Comparison of ENCODE assay signal across 8 cellular contexts in the genomic region with DNA sequence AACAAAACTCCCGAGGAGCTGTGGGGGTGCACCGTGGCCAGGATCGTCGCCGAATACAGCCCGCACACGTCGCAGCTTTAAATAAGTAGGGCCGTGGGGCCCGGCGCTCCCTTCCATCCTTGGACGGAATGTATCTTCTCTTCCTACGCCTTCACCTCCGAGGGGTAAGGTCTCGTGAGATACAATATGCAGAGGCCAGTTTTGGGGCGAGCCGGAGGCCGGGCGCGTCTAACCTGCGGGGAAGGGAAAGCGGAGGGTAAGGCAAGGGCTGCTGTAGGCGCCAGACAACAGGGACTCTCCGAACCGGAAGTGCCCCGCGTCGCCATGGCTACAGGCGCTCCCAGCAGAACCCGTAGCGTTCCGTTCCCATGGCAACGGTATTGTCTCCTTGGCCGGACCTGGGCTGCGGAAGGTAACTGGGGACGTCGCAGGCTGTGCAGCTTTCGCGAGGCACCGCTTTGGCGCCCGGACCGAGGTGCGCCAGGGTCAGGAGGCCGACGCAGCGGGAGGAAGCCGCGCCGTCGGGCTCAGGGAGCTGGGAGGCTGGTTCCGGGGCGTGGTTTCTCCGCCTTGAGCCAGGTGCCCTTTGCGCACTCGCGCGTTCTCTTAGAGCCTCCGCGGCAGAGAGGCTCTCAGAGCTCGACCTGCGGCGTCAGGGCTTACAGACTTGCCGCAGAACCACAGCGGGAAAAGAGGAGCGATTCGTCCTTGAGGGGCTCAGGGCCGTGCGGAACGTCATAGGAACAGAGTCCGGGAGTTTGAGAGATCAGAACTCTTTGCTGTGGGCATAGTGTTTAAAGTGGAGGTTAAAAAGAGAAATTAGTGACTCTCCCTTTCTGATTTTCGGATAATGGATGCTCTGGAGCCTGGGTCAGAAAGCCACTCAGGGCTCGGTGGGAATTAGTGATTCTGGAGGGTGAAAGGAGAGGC.
A peak's percentile ranks its signal among the peaks of the same experiment; 100 is the strongest.
DNase-seq lines count a peak whose midpoint lies in the region; ATAC-seq and TF ChIP-seq lines count a peak whose summit lies in the region.

A gene with protein sequence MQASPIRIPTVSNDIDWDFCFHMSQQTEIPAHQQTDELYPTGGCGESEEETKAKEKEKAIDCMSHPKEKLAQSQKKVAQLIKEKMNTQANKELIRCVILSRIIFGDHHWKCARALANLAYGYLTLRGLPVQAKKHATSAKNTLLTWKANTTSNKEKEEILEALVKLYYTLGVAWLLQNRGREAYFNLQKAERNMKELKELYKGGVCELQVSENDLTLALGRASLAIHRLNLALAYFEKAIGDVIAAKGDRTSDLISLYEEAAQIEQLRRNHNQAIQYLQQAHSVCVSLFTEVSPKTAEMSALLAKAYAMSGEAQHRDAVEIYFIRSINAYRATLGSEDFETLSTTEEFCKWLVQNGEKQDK (plus strand): TSS at position 380 of the 930 bp plus-strand sequence. CDS start 1,508 bp downstream, outside the sequence.

- peak; percentile 97 for ATAC-seq in GM21515 (IDR thresholded peaks at IDR 0.05; ENCODE audit: unreplicated experiment)

- H3K9ac ChIP-seq in HUES6 (ENCODE audit: low read length), result peak within 1 kb of the TSS; percentile 72

- TF ChIP-seq CTCF in nephron (IDR thresholded peaks at IDR 0.05; ENCODE audit: unreplicated experiment in 3 of 3), result no peak

- no peaks in the 10 kb centered on the region for H3K27me3 ChIP-seq in HUES6 (ENCODE audit: control insufficient read depth, insufficient read depth, low read length)

- H3K9me3 ChIP-seq in HUES6 (ENCODE audit: control insufficient read depth, insufficient read depth, low read depth, low read length), result peaks cover 5% of the 10 kb centered on the region; the same call in 1 of the 2 replicates

- H3K27ac ChIP-seq in HUES6 (ENCODE audit: low read depth, low read length), result peak within 1 kb of the TSS; percentile 54; the same call in 1 of the 2 replicates

- no peaks in the 10 kb centered on the region for H3K36me3 ChIP-seq in HUES6 (ENCODE audit: control insufficient read depth, insufficient read depth, low read length)

- peak within 1 kb of the TSS; percentile 81 for H3K4me3 ChIP-seq in HUES6 (ENCODE audit: low read depth, low read length)

- 0 out of 2 replicates have a peak, but pooled peaks cover 3% of the 10 kb centered on the region for H3K4me1 ChIP-seq in HUES6 (ENCODE audit: control insufficient read depth, insufficient read depth, low read length)

- peaks cover 7% of the 10 kb centered on the region for H3K36me3 Mint-ChIP-seq in nephron (ENCODE audit: low read depth)

- peak within 1 kb of the TSS; percentile 93 to 95 (median 94) for H3K27ac Mint-ChIP-seq in nephron

- no peaks in the 10 kb centered on the region for H3K9me3 Mint-ChIP-seq in nephron

- H3K27me3 Mint-ChIP-seq in nephron (ENCODE audit: low read depth), result no peaks in the 10 kb centered on the region

- peaks cover 15% of the 10 kb centered on the region for H3K4me1 Mint-ChIP-seq in nephron

- peak; percentile 91 for DNase-seq in D341Med (ENCODE audit: low spot score)
- DNase-seq in OCI-M1 (lab: John Stamatoyannopoulos, UW), result peak; percentile 76
- peak; percentile 86 for DNase-seq in activated T-helper 9 cell treated with anti-CD3 and anti-CD28 coated beads, Interleukin-2, amount 50 U/mL, for 16 hours (ENCODE audit: low read depth)
- DNase-seq in fibroblast of the conjunctiva (ENCODE audit: low read depth), result peak; percentile 74
- peak; percentile 93 for DNase-seq in stimulated activated naive CD4-positive, alpha-beta T cell treated with Interleukin-2 at 50 U/mL for 16 hours (lab: John Stamatoyannopoulos, UW)

- peak within 1 kb of the TSS; percentile 93 to 97 (median 95) for H3K4me3 Mint-ChIP-seq in nephron

Comparison
In these comparisons a context has a peak if more than half of its experiments do, and no peak if none do; other contexts are left out.
1. Peak in every context shown above with its lines: DNase-seq, ATAC-seq, H3K4me3 ChIP-seq and H3K27ac ChIP-seq.